ENCODE assay signal across 8 cellular contexts in genomic region chr21:43658769-43659135, GRCh38. TPM values are rescaled to one million over a fixed set of nuclear protein-coding genes. Genes with fewer than 3 reads are reported as not detected.
DNase-seq lines count a peak whose midpoint lies in the region; ATAC-seq, FAIRE-seq and TF ChIP-seq lines count a peak whose summit lies in the region.

No MANE protein-coding gene starts in this region.

- peak overlapping the region; percentile 96 for H3K27ac Mint-ChIP-seq in activated naive CD4-positive, alpha-beta T cell treated with anti-CD3 and anti-CD28 coated beads, Interleukin-2, amount 10 ng/mL, durations not matched to agents 7 days and 5 days
- H3K27ac Mint-ChIP-seq in brain, result peak overlapping the region in 4 of 5 experiments; percentile 93 to 97 (median 96)
- H3K27ac Mint-ChIP-seq in memory B cell, result peak overlapping the region; percentile 87

- ATAC-seq in memory B cell (ENCODE audit: low read depth) (no peak), GM21528 (IDR thresholded peaks at IDR 0.05; ENCODE audit: low FRiP score, unreplicated experiment) (no peak), HG02885 (IDR thresholded peaks at IDR 0.05; ENCODE audit: poor library complexity, unreplicated experiment) (no peak)

- peaks cover 10 to 21% (median 18%) of the 10 kb centered on the region in 4 donors for H3K4me1 ChIP-seq in transverse colon

- H3K36me3 ChIP-seq in transverse colon, result peaks cover 0 to 9% (median 0%) of the 10 kb centered on the region in 4 donors

- intact Hi-C loops in transverse colon (cut with DNase I; ENCODE audit: low total_unique reads), result no loop called here

- no peak for TF ChIP-seq EP300 in transverse colon (IDR thresholded peaks at IDR 0.05; ENCODE audit: low read depth)

- no peaks in the 10 kb centered on the region for H3K27me3 ChIP-seq in transverse colon

- H3K36me3 Mint-ChIP-seq in activated naive CD4-positive, alpha-beta T cell treated with anti-CD3 and anti-CD28 coated beads, Interleukin-2, amount 10 ng/mL, durations not matched to agents 7 days and 5 days, result peaks cover 24% of the 10 kb centered on the region
- H3K36me3 Mint-ChIP-seq in brain (peaks cover 21% of the 10 kb centered on the region), memory B cell (peaks cover 2% of the 10 kb centered on the region)

- TF ChIP-seq CTCF in brain (conservative IDR thresholded peaks at IDR 0.05), result no peak
- TF ChIP-seq CTCF in transverse colon (IDR thresholded peaks at IDR 0.05), result no peak

- H3K9me3 ChIP-seq in transverse colon, result no peaks in the 10 kb centered on the region

- no peaks in the 10 kb centered on the region for H3K9me3 Mint-ChIP-seq in activated naive CD4-positive, alpha-beta T cell treated with anti-CD3 and anti-CD28 coated beads, Interleukin-2, amount 10 ng/mL, durations not matched to agents 7 days and 5 days
- no peaks in the 10 kb centered on the region for H3K9me3 Mint-ChIP-seq in brain
- H3K9me3 Mint-ChIP-seq in memory B cell, result no peaks in the 10 kb centered on the region

- H3K27ac ChIP-seq in transverse colon, result peak overlapping the region; percentile 88 to 95 (median 92)

- H3K4me1 Mint-ChIP-seq in activated naive CD4-positive, alpha-beta T cell treated with anti-CD3 and anti-CD28 coated beads, Interleukin-2, amount 10 ng/mL, durations not matched to agents 7 days and 5 days, result peaks cover 53% of the 10 kb centered on the region
- H3K4me1 Mint-ChIP-seq in brain (peaks cover 44% of the 10 kb centered on the region), memory B cell (peaks cover 18% of the 10 kb centered on the region)

- no peak for DNase-seq in activated naive CD4-positive, alpha-beta T cell treated with anti-CD3 and anti-CD28 coated beads, Interleukin-2, amount 10 ng/mL, durations not matched to agents 7 days and 5 days
- DNase-seq in activated naive CD4-positive, alpha-beta T cell treated with anti-CD3 and anti-CD28 coated beads, Interleukin-2, amount 50 U/mL, for 16 hours, result no peak
- no peak for DNase-seq in memory B cell (ENCODE audit: low spot score in 2 of 2)
- no peak for DNase-seq in transverse colon
- no peak for DNase-seq in frontal cortex (ENCODE audit: low spot score in 2 of 2)

- peak overlapping the region in 2 of 4 donors; percentile 71 to 97 for H3K4me3 ChIP-seq in transverse colon

- in situ Hi-C loops in transverse colon (cut with MboI; ENCODE audit: low pct_ligation_motif_present in 1 of 4, low pct_unique_long_range_greater_than_20kb in 1 of 4, low sequenced_read_pairs in 3 of 4), result no loop called here

- H3K27me3 Mint-ChIP-seq in activated naive CD4-positive, alpha-beta T cell treated with anti-CD3 and anti-CD28 coated beads, Interleukin-2, amount 10 ng/mL, durations not matched to agents 7 days and 5 days, result no peaks in the 10 kb centered on the region
- H3K27me3 Mint-ChIP-seq in brain (peaks cover 10% of the 10 kb centered on the region), memory B cell (no peaks in the 10 kb centered on the region)

- no peak for FAIRE-seq in frontal cortex (lab: Jason Lieb, UNC)

- no peak for TF ChIP-seq POLR2A in transverse colon (IDR thresholded peaks at IDR 0.05)

- WGBS in transverse colon (ENCODE audit: low coverage in 1 of 2), 2 donors, result 93 to 100% methylated on average over 2 to 23 of the region's 23 CpGs

- CTCF ChIA-PET in activated naive CD4-positive, alpha-beta T cell treated with anti-CD3 and anti-CD28 coated beads, Interleukin-2, amount 10 ng/mL, durations not matched to agents 7 days and 5 days (lab: Charles Lee), result interaction anchor here (1.4 kb wide), 1 partner anchor 13 kb away, joined by 3 read pairs; no protein-coding TSS in a partner anchor

- peak overlapping the region; percentile 93 for H3K4me3 Mint-ChIP-seq in activated naive CD4-positive, alpha-beta T cell treated with anti-CD3 and anti-CD28 coated beads, Interleukin-2, amount 10 ng/mL, durations not matched to agents 7 days and 5 days
- H3K4me3 Mint-ChIP-seq in brain (peak overlapping the region; percentile 82 to 99 (median 83)), memory B cell (peak overlapping the region; percentile 66)

RNA-seq across cellular contexts. Expression of gene HSF2BP, which starts 0.5 kb away (rescaled TPM):
- polyA plus RNA-seq in brain (ENCODE audit: insufficient read depth, low read depth, low replicate concordance), result 1.8 TPM
- total RNA-seq in transverse colon, result under 1 TPM in 2 of 4 donors, not detected in 2; 0.48 to 0.82 TPM
- total RNA-seq in frontal cortex, result 2.0 TPM

RNA-seq across cellular contexts. Expression of gene RRP1B, which starts 0.6 kb away (rescaled TPM):
- 22.9 TPM for polyA plus RNA-seq in brain (ENCODE audit: insufficient read depth, low read depth, low replicate concordance)
- total RNA-seq in transverse colon (10 to 100 TPM in 3 of 4 donors, 1 to 10 TPM in 1; 6.0 to 15.4 (median 12.0) TPM), frontal cortex (21.6 TPM)
